Comparison of ENCODE assay signal across 22 cellular contexts in the genomic region with DNA sequence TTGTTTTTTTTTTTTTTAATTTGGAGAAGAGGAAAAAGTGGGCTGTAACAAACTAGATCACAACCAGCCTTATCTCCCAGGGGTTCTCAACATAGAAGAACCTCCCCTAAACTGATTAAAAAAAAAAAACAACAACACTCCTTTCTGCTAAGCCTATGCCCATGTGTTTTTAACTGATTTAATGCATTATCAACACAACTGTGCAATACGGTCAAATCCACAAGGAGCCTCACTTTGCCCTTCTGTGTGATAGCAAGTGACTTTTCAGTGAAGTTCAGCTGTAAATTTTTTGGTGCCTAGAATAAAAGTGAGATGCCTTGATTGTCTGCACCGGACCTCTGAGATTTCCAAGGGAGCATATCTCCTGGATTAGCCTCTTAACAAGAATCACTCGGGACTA. TPM values are rescaled to one million over a fixed set of nuclear protein-coding genes. Genes with fewer than 3 reads are reported as not detected.
A peak's percentile ranks its signal among the peaks of the same experiment; 100 is the strongest.
DNase-seq lines count a peak whose midpoint lies in the region; ATAC-seq, FAIRE-seq and TF ChIP-seq lines count a peak whose summit lies in the region.
"Had no signal": no experiment of that assay in that cellular context is flagged by ENCODE, and none has a peak within 500 bp of the region (broad histone marks: within the 10 kb centered on the region; RNA-seq: fewer than 3 reads in every experiment).

No MANE protein-coding gene starts in this region.

- H3K4me3 ChIP-seq in heart right ventricle (peak overlapping the region in 8 of 10 donors; percentile 1 to 53 (median 41)), K562 (no peak overlapping the region), urinary bladder (ENCODE audit: low read depth, low read length) (peak overlapping the region; percentile 58), WERI-Rb-1 (ENCODE audit: low read depth, low read length) (no peak overlapping the region)

- H3K9me3 ChIP-seq in heart right ventricle (no peaks in the 10 kb centered on the region), K562 (replicated peaks; ENCODE audit: control insufficient read depth, insufficient read depth, low read depth, low read length) (no peaks in the 10 kb centered on the region), WERI-Rb-1 (ENCODE audit: severe bottlenecking) (no peaks in the 10 kb centered on the region)
- H3K9me3 ChIP-seq: Peyer's patch had no signal

- H3K4me1 ChIP-seq in heart right ventricle (peaks cover 0 to 20% (median 14%) of the 10 kb centered on the region in 9 donors), K562 (replicated peaks in 1 of 2; ENCODE audit: control insufficient read depth in 2 of 2, insufficient read depth in 2 of 2, low read length in 2 of 2) (peaks cover 0 to 13% of the 10 kb centered on the region in 2 experiments; a peak in 2 of 5 replicates), urinary bladder (ENCODE audit: insufficient read depth) (no peaks in the 10 kb centered on the region)

- no peak overlapping the region for H3K9ac ChIP-seq in K562 (ENCODE audit: insufficient read depth in 1 of 2, low read depth in 2 of 2, low read length in 2 of 2)

- peaks cover 0 to 48% (median 28%) of the 10 kb centered on the region in 7 donors for H3K27me3 ChIP-seq in heart right ventricle
- H3K27me3 ChIP-seq in K562 (ENCODE audit: control insufficient read depth in 2 of 2, insufficient read depth in 2 of 2, low read length in 2 of 2): peaks cover 31 to 52% of the 10 kb centered on the region in 2 experiments
- peaks cover 32% of the 10 kb centered on the region for H3K27me3 ChIP-seq in WERI-Rb-1 (ENCODE audit: insufficient read depth, low read depth, severe bottlenecking)
- H3K27me3 ChIP-seq: Peyer's patch had no signal

- no peak overlapping the region for H2AFZ ChIP-seq in K562 (ENCODE audit: low read depth, low read length)

- no peaks in the 10 kb centered on the region for H3K9me3 Mint-ChIP-seq in nephron
- H3K9me3 Mint-ChIP-seq: activated naive CD4-positive, alpha-beta T cell treated with anti-CD3 and anti-CD28 coated beads, Interleukin-2, amount 50 U/mL, for 72 hours; naive thymus-derived CD4-positive, alpha-beta T cell had no signal

- intact Hi-C loops in heart right ventricle (cut with DNase I): no loop called here
- intact Hi-C loops in Right ventricle myocardium superior (cut with DNase I): no loop called here
- intact Hi-C loops in K562 (cut with micrococcal nuclease): no loop called here

- peaks cover 19% of the 10 kb centered on the region for H3K4me1 Mint-ChIP-seq in nephron

- H3K79me2 ChIP-seq in K562 (ENCODE audit: control insufficient read depth, insufficient read depth, low read length): no peaks in the 10 kb centered on the region

- ATAC-seq in heart right ventricle: no peak
- ATAC-seq in Right ventricle myocardium superior (ENCODE audit: poor library complexity): no peak
- no peak for ATAC-seq in K562
- ATAC-seq: activated CD4-positive, alpha-beta T cell treated with anti-CD3 and anti-CD28 coated beads for 36 hours; activated naive CD4-positive, alpha-beta T cell treated with anti-CD3 and anti-CD28 coated beads, Interleukin-2, amount 50 U/mL, for 72 hours; naive thymus-derived CD4-positive, alpha-beta T cell had no signal

- no peak for TF ChIP-seq EP300 in K562 (IDR thresholded peaks at IDR 0.05; ENCODE audit: low read length)

- WGBS in heart right ventricle, 2 donors: 20 to 27% methylated on average over 3 of the region's 3 CpGs
- 0% methylated on average over 3 of the region's 3 CpGs for WGBS in K562 (ENCODE audit: insufficient coverage, low coverage, missing lambda C conversion rate)
- WGBS in urinary bladder: 18% methylated on average over 3 of the region's 3 CpGs

- no peak for TF ChIP-seq POLR2A in K562 (conservative IDR thresholded peaks at IDR 0.05)

- H3K4me2 ChIP-seq in K562 (ENCODE audit: insufficient read depth, low read length): no peak overlapping the region

- TF ChIP-seq CTCF in heart right ventricle (IDR thresholded peaks at IDR 0.05): no peak
- no peak for TF ChIP-seq CTCF in K562 (IDR thresholded peaks at IDR 0.05 in 2 of 3, conservative IDR thresholded peaks at IDR 0.05 in 1 of 3; ENCODE audit: insufficient read depth in 2 of 3, low read depth in 1 of 3, low read length in 3 of 3)
- no peak for TF ChIP-seq CTCF in nephron (IDR thresholded peaks at IDR 0.05; ENCODE audit: unreplicated experiment in 3 of 3)
- TF ChIP-seq CTCF in WERI-Rb-1 (IDR thresholded peaks at IDR 0.05; ENCODE audit: low read depth, low read length): no peak

- no peaks in the 10 kb centered on the region for H4K20me1 ChIP-seq in K562 (replicated peaks; ENCODE audit: control insufficient read depth, insufficient read depth, low read length)

- POLR2A ChIA-PET in K562 (lab: Yijun Ruan, JAX): no interaction called here

- DNase-seq in heart right ventricle (no peak), Right ventricle myocardium superior (no peak), K562 (ENCODE audit: extremely low read depth in 1 of 4, low spot score in 3 of 4) (no peak), NOMO-1 (lab: John Stamatoyannopoulos, UW; ENCODE audit: unreplicated experiment in 2 of 2) (no peak), WERI-Rb-1 (no peak), RKO (ENCODE audit: low spot score) (no peak)
- DNase-seq: activated CD4-positive, alpha-beta T cell treated with anti-CD3 and anti-CD28 coated beads for 36 hours; activated T-cell treated with anti-CD3 and anti-CD28 coated beads, Interleukin-2, amount 50 U/mL, for 1 hour; caudate nucleus; HFFc6; kidney glomerular epithelial cell; naive thymus-derived CD4-positive, alpha-beta T cell; NCI-H146; stimulated activated CD4-positive, alpha-beta T cell treated with anti-CD3 and anti-CD28 coated beads, Interleukin-4, amount 100 ng/mL, for 4 hours; T-helper 1 cell had no signal

- no peak for TF ChIP-seq RAD21 in K562 (CRISPR knock-in tag; conservative IDR thresholded peaks at IDR 0.05 in 1 of 2, IDR thresholded peaks at IDR 0.05 in 1 of 2)

- in situ Hi-C loops in K562 (cut with MboI): no loop called here

- H3K4me3 Mint-ChIP-seq in nephron: peak overlapping the region; percentile 53 to 76 (median 74)
- H3K4me3 Mint-ChIP-seq: activated CD4-positive, alpha-beta T cell treated with anti-CD3 and anti-CD28 coated beads for 36 hours; HFFc6 had no signal

- H3K27me3 Mint-ChIP-seq in nephron (ENCODE audit: low read depth): peaks cover 67% of the 10 kb centered on the region

- BruUV-seq in K562 (replicated peaks; lab: Mats Ljungman, UMichigan): no TSS peak

- FAIRE-seq in K562 (lab: Jason Lieb, UNC): no peak
- FAIRE-seq: endometrium had no signal

- CTCF ChIA-PET in K562 (lab: Yijun Ruan, JAX; ENCODE audit: low intra/inter-chr PET ratio): no interaction called here

- H3K27ac ChIP-seq in heart right ventricle: peak overlapping the region in 1 of 10 donors; percentile 18
- no peak overlapping the region for H3K27ac ChIP-seq in K562 (ENCODE audit: extremely low read depth, low read depth, low read length)
- H3K27ac ChIP-seq in urinary bladder (ENCODE audit: low read depth): peak overlapping the region; percentile 78
- no peak overlapping the region for H3K27ac ChIP-seq in WERI-Rb-1
- H3K27ac ChIP-seq: HL-60 had no signal

- H3K9me1 ChIP-seq in K562 (ENCODE audit: control insufficient read depth, insufficient read depth, low read length): no peaks in the 10 kb centered on the region

- no peaks in the 10 kb centered on the region for H3K36me3 Mint-ChIP-seq in nephron (ENCODE audit: low read depth)

- no peak overlapping the region for H3K27ac Mint-ChIP-seq in nephron
- H3K27ac Mint-ChIP-seq: activated CD4-positive, alpha-beta T cell treated with anti-CD3 and anti-CD28 coated beads for 36 hours; activated naive CD4-positive, alpha-beta T cell treated with anti-CD3 and anti-CD28 coated beads, Interleukin-2, amount 50 U/mL, for 72 hours; HFFc6; naive thymus-derived CD4-positive, alpha-beta T cell had no signal

- no peaks in the 10 kb centered on the region for H3K36me3 ChIP-seq in heart right ventricle
- no peaks in the 10 kb centered on the region for H3K36me3 ChIP-seq in K562 (ENCODE audit: control insufficient read depth, insufficient read depth, low read length)
- no peaks in the 10 kb centered on the region for H3K36me3 ChIP-seq in urinary bladder (ENCODE audit: insufficient read depth)
- H3K36me3 ChIP-seq in WERI-Rb-1: no peaks in the 10 kb centered on the region
- H3K36me3 ChIP-seq: Peyer's patch had no signal

RNA-seq across cellular contexts. Expression of gene MYH11, which starts 0.6 kb away (rescaled TPM):
- total RNA-seq in heart right ventricle (10 to 100 TPM in 9 of 10 donors, 1 to 10 TPM in 1; 9.8 to 40.5 (median 23.5) TPM), Right ventricle myocardium superior (14.0 TPM), K562 (2014; rRNA removed) (0.05 TPM in 1 of 2 replicates, not detected in the other), K562 (2014; rRNA removed; fragmentation: Illumina TruSeq; extraction: Trizol) (not detected in 2 replicates), K562 (2015; rRNA removed; fragmentation: Illumina TruSeq; extraction: Trizol) (not detected in 2 replicates), K562 (2021) (0.47 and 0.78 TPM in 2 replicates), urinary bladder (1,069 TPM)
- polyA plus RNA-seq in heart right ventricle (10 to 100 TPM; 20.0 to 46.7 TPM), K562 (2011; rRNA removed) (not detected in 2 replicates), K562 (2014; fragmentation: Illumina TruSeq; extraction: Trizol) (0.03 TPM in 1 of 2 replicates, not detected in the other), K562 (2014; fragmentation: Nextera tagmentation; extraction: Ambion mirVana) (under 1 TPM; 0.07 to 0.10 TPM), K562 (2014; rRNA removed) (0.04 TPM in 1 of 2 replicates, not detected in the other), urinary bladder (5,010 TPM)
- not detected in 2 replicates for total RNA-seq in K562 (2011; cell fraction: chromatin; rRNA removed; ENCODE audit: low replicate concordance)
- not detected in 2 replicates for total RNA-seq in K562 (2011; cell fraction: nucleolus; rRNA removed)
- 0.15 TPM in 1 of 2 replicates, not detected in the other for total RNA-seq in K562 (2011; cell fraction: nucleoplasm; rRNA removed)
- not detected in 2 replicates for polyA plus RNA-seq in K562 (2011; cell fraction: cytosol; rRNA removed)
- polyA plus RNA-seq in K562 (2011; cell fraction: nucleus; rRNA removed): not detected in 2 replicates
- polyA plus RNA-seq in K562 (2012): 0.21 and 0.22 TPM in 2 replicates
- not detected in 2 replicates for polyA minus RNA-seq in K562 (2011; rRNA and poly(A)+ RNA removed)
- polyA minus RNA-seq in K562 (2011; cell fraction: cytosol; rRNA and poly(A)+ RNA removed): not detected in 2 replicates
- polyA minus RNA-seq in K562 (2011; cell fraction: nucleus; rRNA and poly(A)+ RNA removed): 0.11 TPM in 1 of 2 replicates, not detected in the other
- total RNA-seq: A673; activated CD4-positive, alpha-beta T cell treated with anti-CD3 and anti-CD28 coated beads for 36 hours had no signal

RNA-seq across cellular contexts. Expression of gene CEP20, which starts 32.2 kb away (rescaled TPM):
- 10 to 100 TPM; 24.1 to 42.6 (median 32.5) TPM for total RNA-seq in heart right ventricle
- 10 to 100 TPM; 14.8 to 14.9 TPM for polyA plus RNA-seq in heart right ventricle
- total RNA-seq in Right ventricle myocardium superior: 27.7 TPM
- total RNA-seq in K562 (2011; cell fraction: chromatin; rRNA removed; ENCODE audit: low replicate concordance): 16.8 and 17.6 TPM in 2 replicates
- total RNA-seq in K562 (2011; cell fraction: nucleolus; rRNA removed): 6.5 and 8.6 TPM in 2 replicates
- total RNA-seq in K562 (2011; cell fraction: nucleoplasm; rRNA removed): 16.4 and 23.5 TPM in 2 replicates
- total RNA-seq in K562 (2014; rRNA removed): 41.3 and 44.9 TPM in 2 replicates
- 102 and 119 TPM in 2 replicates for total RNA-seq in K562 (2014; rRNA removed; fragmentation: Illumina TruSeq; extraction: Trizol)
- total RNA-seq in K562 (2015; rRNA removed; fragmentation: Illumina TruSeq; extraction: Trizol): 91.8 and 104 TPM in 2 replicates
- 61.2 and 74.2 TPM in 2 replicates for total RNA-seq in K562 (2021)
- polyA plus RNA-seq in K562 (2011; rRNA removed): 117 and 119 TPM in 2 replicates
- 15.8 and 39.6 TPM in 2 replicates for polyA plus RNA-seq in K562 (2011; cell fraction: cytosol; rRNA removed)
- 12.5 and 15.1 TPM in 2 replicates for polyA plus RNA-seq in K562 (2011; cell fraction: nucleus; rRNA removed)
- polyA plus RNA-seq in K562 (2012): 63.4 and 74.9 TPM in 2 replicates
- polyA plus RNA-seq in K562 (2014; fragmentation: Illumina TruSeq; extraction: Trizol): 93.3 and 113 TPM in 2 replicates
- polyA plus RNA-seq in K562 (2014; fragmentation: Nextera tagmentation; extraction: Ambion mirVana): 100 to 1,000 TPM; 107 to 150 TPM
- polyA plus RNA-seq in K562 (2014; rRNA removed): 66.4 and 70.1 TPM in 2 replicates
- polyA minus RNA-seq in K562 (2011; rRNA and poly(A)+ RNA removed): 62.0 and 96.6 TPM in 2 replicates
- 27.4 and 29.0 TPM in 2 replicates for polyA minus RNA-seq in K562 (2011; cell fraction: cytosol; rRNA and poly(A)+ RNA removed)
- 5.4 and 10.9 TPM in 2 replicates for polyA minus RNA-seq in K562 (2011; cell fraction: nucleus; rRNA and poly(A)+ RNA removed)
- total RNA-seq in urinary bladder: 50.2 TPM
- polyA plus RNA-seq in urinary bladder: 27.6 TPM

Comparison
In these comparisons a context has a peak if more than half of its experiments do, and no peak if none do; other contexts are left out.
1. H3K4me3 ChIP-seq: peak in heart right ventricle (8 of 10) and urinary bladder (single experiment); none in K562 (single experiment) and WERI-Rb-1 (single experiment).
2. RNA of gene MYH11, which starts 0.6 kb away (total RNA-seq): 1,069 TPM in urinary bladder (single experiment); 9.8 to 40.5 TPM in heart right ventricle, 14.0 TPM in Right ventricle myocardium superior (single experiment) and 0.05 to 0.78 TPM in K562; every median in the first group is over 10 times any median in the second.